ENCODE assay signal across 8 cellular contexts in the genomic region with DNA sequence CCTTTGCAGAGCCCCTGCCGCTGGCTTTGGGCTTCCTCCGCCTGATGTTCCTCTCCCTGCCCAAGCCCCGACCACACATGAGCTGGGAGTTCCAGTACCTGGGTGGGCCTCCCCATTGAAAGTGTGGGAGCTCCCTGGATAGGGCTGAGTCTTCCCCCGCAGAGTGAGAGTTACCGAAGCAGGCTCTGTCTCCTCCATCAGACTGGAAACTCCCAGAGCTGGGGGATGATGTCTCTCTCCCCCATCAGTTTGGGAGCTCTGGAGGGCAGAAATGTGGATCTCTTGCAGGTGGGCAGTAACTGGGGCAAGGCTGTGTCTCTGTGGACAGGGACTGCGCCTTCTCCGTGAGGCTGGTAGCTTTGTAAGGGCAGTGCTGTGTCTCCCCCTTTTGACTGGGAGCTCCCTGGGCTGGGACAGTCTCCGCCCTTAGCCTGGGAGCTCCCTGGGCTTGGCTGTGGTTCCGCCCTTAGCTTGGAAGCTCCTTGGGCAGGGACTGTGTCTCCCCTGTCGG. TPM values are rescaled to one million over a fixed set of nuclear protein-coding genes. Genes with fewer than 3 reads are reported as not detected.
DNase-seq lines count a peak whose midpoint lies in the region; ATAC-seq and TF ChIP-seq lines count a peak whose summit lies in the region.

No MANE protein-coding gene starts in this region.

- peaks cover 55% of the 10 kb centered on the region for H3K36me3 Mint-ChIP-seq in dendritic cell treated with granulocyte-macrophage colony-stimulating factor and Interleukin-4, amounts not matched to agents 40 ng/mL and 50 ng/mL, for 4 days (ENCODE audit: low read depth)

- H3K4me3 Mint-ChIP-seq in dendritic cell treated with granulocyte-macrophage colony-stimulating factor and Interleukin-4, amounts not matched to agents 40 ng/mL and 50 ng/mL, for 4 days: peak overlapping the region; percentile 94

- peak overlapping the region; percentile 90 for H3K27ac Mint-ChIP-seq in dendritic cell treated with granulocyte-macrophage colony-stimulating factor and Interleukin-4, amounts not matched to agents 40 ng/mL and 50 ng/mL, for 4 days

- TF ChIP-seq POLR2A in lower leg skin (IDR thresholded peaks at IDR 0.05): no peak
- no peak for TF ChIP-seq POLR2A in thyroid gland (IDR thresholded peaks at IDR 0.05)

- peaks cover 10% of the 10 kb centered on the region for H3K4me1 ChIP-seq in PC-3 (ENCODE audit: insufficient read depth, low read length)
- peaks cover 14 to 15% of the 10 kb centered on the region in 2 donors for H3K4me1 ChIP-seq in thyroid gland

- peaks cover 2% of the 10 kb centered on the region for H3K27me3 Mint-ChIP-seq in dendritic cell treated with granulocyte-macrophage colony-stimulating factor and Interleukin-4, amounts not matched to agents 40 ng/mL and 50 ng/mL, for 4 days

- H3K36me3 ChIP-seq in GM06990 (ENCODE audit: control insufficient read depth, insufficient read depth, low read length) (peaks cover 22% of the 10 kb centered on the region), PC-3 (ENCODE audit: low read depth, low read length) (peaks cover 23% of the 10 kb centered on the region; the same call in 1 of the 2 replicates), thyroid gland (peaks cover 19 to 23% of the 10 kb centered on the region in 2 donors)

- H3K9me3 Mint-ChIP-seq in dendritic cell treated with granulocyte-macrophage colony-stimulating factor and Interleukin-4, amounts not matched to agents 40 ng/mL and 50 ng/mL, for 4 days: no peaks in the 10 kb centered on the region

- no peaks in the 10 kb centered on the region; the same call in 1 of the 2 replicates for H4K20me1 ChIP-seq in PC-3 (ENCODE audit: low read length)

- H3F3A ChIP-seq in PC-3 (ENCODE audit: low read length, unreplicated experiment): no peaks in the 10 kb centered on the region

- no peaks in the 10 kb centered on the region for H3K9me2 ChIP-seq in PC-3 (replicated peaks; ENCODE audit: low read length)

- intact Hi-C loops in PC-3 (cut with micrococcal nuclease): loop anchor here (2.0 kb wide), 1 partner anchor 72 kb away; no protein-coding TSS in a partner anchor
- intact Hi-C loops in dendritic cell treated with granulocyte-macrophage colony-stimulating factor and Interleukin-4, amounts not matched to agents 40 ng/mL and 50 ng/mL, for 4 days (cut with micrococcal nuclease): loop anchor here (2.0 to 5.0 kb wide), 2 partner anchors 72 to 79 kb away; partner anchors contain the start of gene IL27RA
- intact Hi-C loops in lower leg skin (cut with DNase I; ENCODE audit: low total_unique reads): loop anchor here (10.0 kb wide), 1 partner anchor 1142 kb away; no protein-coding TSS in a partner anchor
- intact Hi-C loops in thyroid gland (cut with DNase I): no loop called here

- TF ChIP-seq CTCF in GM06990 (IDR thresholded peaks at IDR 0.05; ENCODE audit: insufficient read depth, low read length, poor library complexity, severe bottlenecking) (peak; percentile 9), PC-3 (conservative IDR thresholded peaks at IDR 0.05; ENCODE audit: low read depth, low read length) (peak; percentile 29; the same call in 1 of the 2 replicates), lower leg skin (IDR thresholded peaks at IDR 0.05) (no peak), thyroid gland (IDR thresholded peaks at IDR 0.05) (no peak)

- H2AFZ ChIP-seq in PC-3 (ENCODE audit: low read length): no peak overlapping the region

- BruUV-seq in PC-3 (replicated peaks; lab: Mats Ljungman, UMichigan): TSS peak; percentile 29

- H3K27me3 ChIP-seq in GM06990 (replicated peaks; ENCODE audit: control insufficient read depth, insufficient read depth, low read length) (no peaks in the 10 kb centered on the region), PC-3 (ENCODE audit: low read length) (no peaks in the 10 kb centered on the region), thyroid gland (no peaks in the 10 kb centered on the region)

- peak; percentile 54 for ATAC-seq in PC-3
- no peak for ATAC-seq in HG03432 (IDR thresholded peaks at IDR 0.05; ENCODE audit: unreplicated experiment)

- H3K79me2 ChIP-seq in PC-3 (ENCODE audit: low read length): peaks cover 20% of the 10 kb centered on the region

- H3K9ac ChIP-seq in PC-3 (ENCODE audit: low read length): peak overlapping the region; percentile 64

- H3K27ac ChIP-seq in PC-3 (ENCODE audit: low read length): no peak overlapping the region
- H3K27ac ChIP-seq in thyroid gland: peak overlapping the region in 2 of 3 donors; percentile 56 to 81

- peaks cover 27% of the 10 kb centered on the region for H3K4me1 Mint-ChIP-seq in dendritic cell treated with granulocyte-macrophage colony-stimulating factor and Interleukin-4, amounts not matched to agents 40 ng/mL and 50 ng/mL, for 4 days (ENCODE audit: low read depth)

- H3K4me3 ChIP-seq in GM06990 (replicated peaks; ENCODE audit: low read depth, low read length): peak overlapping the region; percentile 85
- peak overlapping the region; percentile 88 for H3K4me3 ChIP-seq in PC-3 (ENCODE audit: low read length)
- H3K4me3 ChIP-seq in lower leg skin (ENCODE audit: low read depth, poor library complexity, severe bottlenecking): peak overlapping the region; percentile 61
- H3K4me3 ChIP-seq in thyroid gland (replicated peaks in 1 of 3): peak overlapping the region in 2 of 3 donors; percentile 61 to 71

- CTCF ChIA-PET in PC-3 (lab: Charles Lee): interaction anchor here (0.5 to 1.1 kb wide), 4 partner anchors 19 to 82 kb away, joined by 3 to 4 read pairs (median 4); partner anchors contain the start of gene IL27RA

- no peaks in the 10 kb centered on the region for H3K9me3 ChIP-seq in PC-3 (ENCODE audit: low read length)
- H3K9me3 ChIP-seq in thyroid gland: no peaks in the 10 kb centered on the region

- H3K4me2 ChIP-seq in PC-3 (ENCODE audit: low read length): peak overlapping the region; percentile 97

- WGBS in lower leg skin, 2 donors: 2% methylated on average over 5 to 10 of the region's 10 CpGs
- 0 to 10% methylated on average over 3 to 7 of the region's 10 CpGs for WGBS in thyroid gland, 2 donors

- POLR2A ChIA-PET in PC-3 (lab: Charles Lee; ENCODE audit: unreplicated experiment): interaction anchor here (0.6 kb wide), 3 partner anchors 19 to 184 kb away, joined by 4 to 8 read pairs (median 5); no protein-coding TSS in a partner anchor

- DNase-seq in GM06990 (ENCODE audit: extremely low read depth, insufficient read length) (no peak), PC-3 (peak; percentile 46), lower leg skin (ENCODE audit: low spot score in 2 of 2) (peak; percentile 34 to 90), thyroid gland (peak in 1 of 2 donors; percentile 17), NCI-H2107 treated with DMSO at 0.1 percent for 48 hours (lab: John Stamatoyannopoulos, UW; ENCODE audit: unreplicated experiment) (no peak)
- no peak for DNase-seq in stimulated activated CD4-positive, alpha-beta T cell treated with anti-CD3 and anti-CD28 coated beads, Interleukin-4, amount 100 ng/mL, for 4 hours

RNA-seq across cellular contexts. Expression of gene DCAF15, which starts 0.8 kb away (rescaled TPM):
- total RNA-seq in PC-3 (2014; rRNA removed) (50.8 and 85.2 TPM in 2 replicates), lower leg skin (10 to 100 TPM; 31.8 to 51.7 (median 43.0) TPM), thyroid gland (10 to 100 TPM in 3 of 4 donors, 1 to 10 TPM in 1; 9.5 to 19.6 (median 11.6) TPM)

RNA-seq across cellular contexts. Expression of gene PODNL1, which starts 14.9 kb away (rescaled TPM):
- total RNA-seq in PC-3 (2014; rRNA removed) (0.92 TPM in 1 of 2 replicates, not detected in the other), lower leg skin (1 to 10 TPM; 5.2 to 8.2 (median 6.4) TPM), thyroid gland (1 to 10 TPM in 1 of 4 donors, under 1 TPM in 2, not detected in 1; 0.40 to 1.4 (median 0.63) TPM)

RNA-seq across cellular contexts. Expression of gene CC2D1A, which starts 47.1 kb away (rescaled TPM):
- total RNA-seq in PC-3 (2014; rRNA removed): 67.7 and 102 TPM in 2 replicates
- total RNA-seq in lower leg skin: 100 to 1,000 TPM in 1 of 4 donors, 10 to 100 TPM in 3; 48.9 to 104 (median 54.8) TPM
- total RNA-seq in thyroid gland: 10 to 100 TPM; 29.3 to 36.4 (median 31.3) TPM

RNA-seq across cellular contexts. Expression of gene BRME1, which starts 47.2 kb away (rescaled TPM):
- total RNA-seq in PC-3 (2014; rRNA removed) (5.4 and 6.0 TPM in 2 replicates), lower leg skin (10 to 100 TPM in 1 of 4 donors, 1 to 10 TPM in 3; 2.3 to 11.8 (median 5.7) TPM), thyroid gland (1 to 10 TPM in 3 of 4 donors, under 1 TPM in 1; 0.34 to 1.7 (median 1.0) TPM)

RNA-seq across cellular contexts. Expression of gene RFX1, which starts 53.0 kb away (rescaled TPM):
- total RNA-seq in PC-3 (2014; rRNA removed) (7.5 and 9.2 TPM in 2 replicates), lower leg skin (1 to 10 TPM; 4.5 to 9.2 (median 6.1) TPM), thyroid gland (1 to 10 TPM; 4.8 to 9.1 (median 9.1) TPM)

Comparison
In these comparisons a context has a peak if more than half of its experiments do, and no peak if none do; other contexts are left out.
1. DNase-seq: peak in PC-3 (single experiment) and lower leg skin (2 of 2); none in GM06990 (single experiment), NCI-H2107 treated with DMSO at 0.1 percent for 48 hours (single experiment) and stimulated activated CD4-positive, alpha-beta T cell treated with anti-CD3 and anti-CD28 coated beads, Interleukin-4, amount 100 ng/mL, for 4 hours (0 of 2).
2. CTCF ChIP-seq: peak in GM06990 (single experiment) and PC-3 (single experiment); none in lower leg skin (0 of 3) and thyroid gland (0 of 6).
3. Peak in every context shown above with its lines, with median percentiles within 50 percentile points of each other: H3K4me3 ChIP-seq.